In genomic region chr14:23068792-23069412, GRCh38 we compare ENCODE assay signal across 1 cellular context.
A peak's percentile ranks its signal among the peaks of the same experiment; 100 is the strongest.
TF ChIP-seq lines count a peak whose summit lies in the region.

No MANE protein-coding gene starts in this region.

TF ChIP-seq in K562, 482 proteins besides CTCF, POLR2A, EP300 and RAD21 (continued from another document and continues in another):
- TF ChIP-seq FOXJ3 (CRISPR knock-in tag; IDR thresholded peaks at IDR 0.05) = no peak
- TF ChIP-seq, protein P1, sequence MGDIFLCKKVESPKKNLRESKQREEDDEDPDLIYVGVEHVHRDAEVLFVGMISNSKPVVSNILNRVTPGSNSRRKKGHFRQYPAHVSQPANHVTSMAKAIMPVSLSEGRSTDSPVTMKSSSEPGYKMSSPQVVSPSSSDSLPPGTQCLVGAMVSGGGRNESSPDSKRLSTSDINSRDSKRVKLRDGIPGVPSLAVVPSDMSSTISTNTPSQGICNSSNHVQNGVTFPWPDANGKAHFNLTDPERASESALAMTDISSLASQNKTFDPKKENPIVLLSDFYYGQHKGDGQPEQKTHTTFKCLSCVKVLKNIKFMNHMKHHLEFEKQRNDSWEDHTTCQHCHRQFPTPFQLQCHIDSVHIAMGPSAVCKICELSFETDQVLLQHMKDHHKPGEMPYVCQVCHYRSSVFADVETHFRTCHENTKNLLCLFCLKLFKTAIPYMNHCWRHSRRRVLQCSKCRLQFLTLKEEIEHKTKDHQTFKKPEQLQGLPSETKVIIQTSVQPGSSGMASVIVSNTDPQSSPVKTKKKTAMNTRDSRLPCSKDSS (IDR thresholded peaks at IDR 0.05; ENCODE audit: low read depth, partially characterized antibody) = no peak
- TF ChIP-seq ZNF445 (CRISPR knock-in tag; IDR thresholded peaks at IDR 0.05; ENCODE audit: low read depth) = no peak
- TF ChIP-seq TEAD4 (IDR thresholded peaks at IDR 0.05; ENCODE audit: low read length) = peak; percentile 66
- TF ChIP-seq TEAD4 (CRISPR knock-in tag; IDR thresholded peaks at IDR 0.05; ENCODE audit: borderline replicate concordance) = no peak
- TF ChIP-seq MYBL2 (IDR thresholded peaks at IDR 0.05; ENCODE audit: low read depth) = no peak
- no peak for TF ChIP-seq MYBL2 (CRISPR knock-in tag; IDR thresholded peaks at IDR 0.05; ENCODE audit: borderline replicate concordance)
- peak in 1 of 2 experiments; percentile 26 for TF ChIP-seq NCOA2 (IDR thresholded peaks at IDR 0.05; ENCODE audit: partially characterized antibody in 2 of 2)
- TF ChIP-seq JUND (IDR thresholded peaks at IDR 0.05; ENCODE audit: borderline replicate concordance, low read depth, low read length) = peak; percentile 33; the same call in 1 of the 2 replicates
- TF ChIP-seq JUND (tag; IDR thresholded peaks at IDR 0.05; ENCODE audit: borderline replicate concordance, low read depth, low read length) = no peak; the same call in 2 of the 3 replicates
- no peak for TF ChIP-seq ZNF740 (CRISPR knock-in tag; IDR thresholded peaks at IDR 0.05)
- no peak for TF ChIP-seq ZNF740 (tag; IDR thresholded peaks at IDR 0.05)
- peak; percentile 77 for TF ChIP-seq SMC3 (conservative IDR thresholded peaks at IDR 0.05; ENCODE audit: insufficient read depth, low read depth, low read length)
- TF ChIP-seq GTF2A2 (tag; IDR thresholded peaks at IDR 0.05) = no peak
- no peak; the same call in 1 of the 2 replicates for TF ChIP-seq EP400 (IDR thresholded peaks at IDR 0.05)
- TF ChIP-seq PRMT5 (CRISPR knock-in tag; IDR thresholded peaks at IDR 0.05) = no peak
- TF ChIP-seq ZNF717 (CRISPR knock-in tag; IDR thresholded peaks at IDR 0.05) = no peak
- no peak for TF ChIP-seq DIDO1 (tag; IDR thresholded peaks at IDR 0.05; ENCODE audit: low read depth)
- no peak for TF ChIP-seq NONO (IDR thresholded peaks at IDR 0.05; ENCODE audit: low read depth in 2 of 2, low read length in 1 of 2)
- no peak for TF ChIP-seq NCOA1 (IDR thresholded peaks at IDR 0.05; ENCODE audit: low read depth)
- peak in 1 of 2 experiments; percentile 72; a peak in 1 of 4 replicates for TF ChIP-seq RCOR1 (IDR thresholded peaks at IDR 0.05; ENCODE audit: borderline replicate concordance in 1 of 2, low read depth in 2 of 2, low read length in 2 of 2)
- TF ChIP-seq, protein P2, sequence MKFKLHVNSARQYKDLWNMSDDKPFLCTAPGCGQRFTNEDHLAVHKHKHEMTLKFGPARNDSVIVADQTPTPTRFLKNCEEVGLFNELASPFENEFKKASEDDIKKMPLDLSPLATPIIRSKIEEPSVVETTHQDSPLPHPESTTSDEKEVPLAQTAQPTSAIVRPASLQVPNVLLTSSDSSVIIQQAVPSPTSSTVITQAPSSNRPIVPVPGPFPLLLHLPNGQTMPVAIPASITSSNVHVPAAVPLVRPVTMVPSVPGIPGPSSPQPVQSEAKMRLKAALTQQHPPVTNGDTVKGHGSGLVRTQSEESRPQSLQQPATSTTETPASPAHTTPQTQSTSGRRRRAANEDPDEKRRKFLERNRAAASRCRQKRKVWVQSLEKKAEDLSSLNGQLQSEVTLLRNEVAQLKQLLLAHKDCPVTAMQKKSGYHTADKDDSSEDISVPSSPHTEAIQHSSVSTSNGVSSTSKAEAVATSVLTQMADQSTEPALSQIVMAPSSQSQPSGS (CRISPR knock-in tag; IDR thresholded peaks at IDR 0.05) = no peak
- TF ChIP-seq ZNF764 (CRISPR knock-in tag; IDR thresholded peaks at IDR 0.05; ENCODE audit: low read depth) = no peak
- no peak for TF ChIP-seq SREBF1 (IDR thresholded peaks at IDR 0.05; ENCODE audit: borderline replicate concordance, low read depth, low read length)
- no peak for TF ChIP-seq ZNF408 (CRISPR knock-in tag; IDR thresholded peaks at IDR 0.05; ENCODE audit: low read depth)
- no peak for TF ChIP-seq BRF1 (IDR thresholded peaks at IDR 0.05; ENCODE audit: borderline replicate concordance, extremely low read depth, insufficient read length)
- no peak for TF ChIP-seq ADNP (tag; IDR thresholded peaks at IDR 0.05)
- TF ChIP-seq, protein P3, sequence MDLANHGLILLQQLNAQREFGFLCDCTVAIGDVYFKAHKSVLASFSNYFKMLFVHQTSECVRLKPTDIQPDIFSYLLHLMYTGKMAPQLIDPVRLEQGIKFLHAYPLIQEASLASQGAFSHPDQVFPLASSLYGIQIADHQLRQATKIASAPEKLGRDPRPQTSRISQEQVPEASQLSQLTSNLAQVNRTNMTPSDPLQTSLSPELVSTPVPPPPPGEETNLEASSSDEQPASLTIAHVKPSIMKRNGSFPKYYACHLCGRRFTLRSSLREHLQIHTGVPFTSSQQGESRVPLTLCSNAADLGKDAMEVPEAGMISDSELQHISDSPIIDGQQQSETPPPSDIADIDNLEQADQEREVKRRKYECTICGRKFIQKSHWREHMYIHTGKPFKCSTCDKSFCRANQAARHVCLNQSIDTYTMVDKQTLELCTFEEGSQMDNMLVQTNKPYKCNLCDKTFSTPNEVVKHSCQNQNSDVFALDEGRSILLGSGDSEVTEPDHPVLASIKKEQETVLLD (IDR thresholded peaks at IDR 0.05) = no peak
- TF ChIP-seq ILF3 (IDR thresholded peaks at IDR 0.05; ENCODE audit: borderline replicate concordance) = no peak
- TF ChIP-seq, protein P4, sequence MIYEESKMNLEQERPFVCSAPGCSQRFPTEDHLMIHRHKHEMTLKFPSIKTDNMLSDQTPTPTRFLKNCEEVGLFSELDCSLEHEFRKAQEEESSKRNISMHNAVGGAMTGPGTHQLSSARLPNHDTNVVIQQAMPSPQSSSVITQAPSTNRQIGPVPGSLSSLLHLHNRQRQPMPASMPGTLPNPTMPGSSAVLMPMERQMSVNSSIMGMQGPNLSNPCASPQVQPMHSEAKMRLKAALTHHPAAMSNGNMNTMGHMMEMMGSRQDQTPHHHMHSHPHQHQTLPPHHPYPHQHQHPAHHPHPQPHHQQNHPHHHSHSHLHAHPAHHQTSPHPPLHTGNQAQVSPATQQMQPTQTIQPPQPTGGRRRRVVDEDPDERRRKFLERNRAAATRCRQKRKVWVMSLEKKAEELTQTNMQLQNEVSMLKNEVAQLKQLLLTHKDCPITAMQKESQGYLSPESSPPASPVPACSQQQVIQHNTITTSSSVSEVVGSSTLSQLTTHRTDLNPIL (CRISPR knock-in tag; IDR thresholded peaks at IDR 0.05) = no peak
- TF ChIP-seq, protein P5, sequence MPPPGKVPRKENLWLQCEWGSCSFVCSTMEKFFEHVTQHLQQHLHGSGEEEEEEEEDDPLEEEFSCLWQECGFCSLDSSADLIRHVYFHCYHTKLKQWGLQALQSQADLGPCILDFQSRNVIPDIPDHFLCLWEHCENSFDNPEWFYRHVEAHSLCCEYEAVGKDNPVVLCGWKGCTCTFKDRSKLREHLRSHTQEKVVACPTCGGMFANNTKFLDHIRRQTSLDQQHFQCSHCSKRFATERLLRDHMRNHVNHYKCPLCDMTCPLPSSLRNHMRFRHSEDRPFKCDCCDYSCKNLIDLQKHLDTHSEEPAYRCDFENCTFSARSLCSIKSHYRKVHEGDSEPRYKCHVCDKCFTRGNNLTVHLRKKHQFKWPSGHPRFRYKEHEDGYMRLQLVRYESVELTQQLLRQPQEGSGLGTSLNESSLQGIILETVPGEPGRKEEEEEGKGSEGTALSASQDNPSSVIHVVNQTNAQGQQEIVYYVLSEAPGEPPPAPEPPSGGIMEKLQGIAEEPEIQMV (tag; conservative IDR thresholded peaks at IDR 0.05; ENCODE audit: low read depth) = no peak
- TF ChIP-seq HCFC1 (IDR thresholded peaks at IDR 0.05; ENCODE audit: low read depth, low read length) = peak; percentile 43; the same call in 1 of the 2 replicates
- no peak for TF ChIP-seq ZNF140 (CRISPR knock-in tag; IDR thresholded peaks at IDR 0.05)
- 0 out of 2 replicates have a peak, but pooled peaks have one; percentile 17 for TF ChIP-seq BHLHE40 (IDR thresholded peaks at IDR 0.05; ENCODE audit: low read length)
- TF ChIP-seq HOMEZ (CRISPR knock-in tag; IDR thresholded peaks at IDR 0.05) = no peak
- TF ChIP-seq ZNF175 (CRISPR knock-in tag; IDR thresholded peaks at IDR 0.05; ENCODE audit: low read depth) = no peak
- TF ChIP-seq, protein P6, sequence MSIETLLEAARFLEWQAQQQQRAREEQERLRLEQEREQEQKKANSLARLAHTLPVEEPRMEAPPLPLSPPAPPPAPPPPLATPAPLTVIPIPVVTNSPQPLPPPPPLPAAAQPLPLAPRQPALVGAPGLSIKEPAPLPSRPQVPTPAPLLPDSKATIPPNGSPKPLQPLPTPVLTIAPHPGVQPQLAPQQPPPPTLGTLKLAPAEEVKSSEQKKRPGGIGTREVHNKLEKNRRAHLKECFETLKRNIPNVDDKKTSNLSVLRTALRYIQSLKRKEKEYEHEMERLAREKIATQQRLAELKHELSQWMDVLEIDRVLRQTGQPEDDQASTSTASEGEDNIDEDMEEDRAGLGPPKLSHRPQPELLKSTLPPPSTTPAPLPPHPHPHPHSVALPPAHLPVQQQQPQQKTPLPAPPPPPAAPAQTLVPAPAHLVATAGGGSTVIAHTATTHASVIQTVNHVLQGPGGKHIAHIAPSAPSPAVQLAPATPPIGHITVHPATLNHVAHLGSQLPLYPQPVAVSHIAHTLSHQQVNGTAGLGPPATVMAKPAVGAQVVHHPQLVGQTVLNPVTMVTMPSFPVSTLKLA (conservative IDR thresholded peaks at IDR 0.05) = peak; percentile 29 to 46; a peak in 1 of 4 replicates
- TF ChIP-seq COPS2 (conservative IDR thresholded peaks at IDR 0.05) = no peak
- no peak for TF ChIP-seq POLR2G (IDR thresholded peaks at IDR 0.05; ENCODE audit: low read depth, low read length)
- TF ChIP-seq CHD1 (IDR thresholded peaks at IDR 0.05; ENCODE audit: low read length) = no peak
- no peak for TF ChIP-seq MTA1 (IDR thresholded peaks at IDR 0.05; ENCODE audit: borderline replicate concordance)
- TF ChIP-seq TSC22D4 (tag; IDR thresholded peaks at IDR 0.05) = no peak
- no peak for TF ChIP-seq ZNF512 (tag; IDR thresholded peaks at IDR 0.05)
- no peak for TF ChIP-seq NFIC (IDR thresholded peaks at IDR 0.05)
- TF ChIP-seq ETV5 (CRISPR knock-in tag; IDR thresholded peaks at IDR 0.05; ENCODE audit: low read depth) = no peak
- TF ChIP-seq NFATC3 (IDR thresholded peaks at IDR 0.05) = no peak
- 0 out of 2 replicates have a peak, but pooled peaks have one; percentile 57 for TF ChIP-seq MTA3 (IDR thresholded peaks at IDR 0.05; ENCODE audit: borderline replicate concordance)
- no peak for TF ChIP-seq CBX5 (IDR thresholded peaks at IDR 0.05; ENCODE audit: borderline replicate concordance, low read depth)
- TF ChIP-seq, protein P7, sequence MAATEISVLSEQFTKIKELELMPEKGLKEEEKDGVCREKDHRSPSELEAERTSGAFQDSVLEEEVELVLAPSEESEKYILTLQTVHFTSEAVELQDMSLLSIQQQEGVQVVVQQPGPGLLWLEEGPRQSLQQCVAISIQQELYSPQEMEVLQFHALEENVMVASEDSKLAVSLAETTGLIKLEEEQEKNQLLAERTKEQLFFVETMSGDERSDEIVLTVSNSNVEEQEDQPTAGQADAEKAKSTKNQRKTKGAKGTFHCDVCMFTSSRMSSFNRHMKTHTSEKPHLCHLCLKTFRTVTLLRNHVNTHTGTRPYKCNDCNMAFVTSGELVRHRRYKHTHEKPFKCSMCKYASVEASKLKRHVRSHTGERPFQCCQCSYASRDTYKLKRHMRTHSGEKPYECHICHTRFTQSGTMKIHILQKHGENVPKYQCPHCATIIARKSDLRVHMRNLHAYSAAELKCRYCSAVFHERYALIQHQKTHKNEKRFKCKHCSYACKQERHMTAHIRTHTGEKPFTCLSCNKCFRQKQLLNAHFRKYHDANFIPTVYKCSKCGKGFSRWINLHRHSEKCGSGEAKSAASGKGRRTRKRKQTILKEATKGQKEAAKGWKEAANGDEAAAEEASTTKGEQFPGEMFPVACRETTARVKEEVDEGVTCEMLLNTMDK (IDR thresholded peaks at IDR 0.05; ENCODE audit: borderline replicate concordance, insufficient read depth, low read depth, low read length, poor library complexity, severe bottlenecking) = peak; percentile 87
- TF ChIP-seq MLLT1 (IDR thresholded peaks at IDR 0.05) = peak in 1 of 2 experiments; percentile 88; a peak in 2 of 4 replicates
- no peak for TF ChIP-seq ZNF184 (CRISPR knock-in tag; IDR thresholded peaks at IDR 0.05)
